In the genomic region with DNA sequence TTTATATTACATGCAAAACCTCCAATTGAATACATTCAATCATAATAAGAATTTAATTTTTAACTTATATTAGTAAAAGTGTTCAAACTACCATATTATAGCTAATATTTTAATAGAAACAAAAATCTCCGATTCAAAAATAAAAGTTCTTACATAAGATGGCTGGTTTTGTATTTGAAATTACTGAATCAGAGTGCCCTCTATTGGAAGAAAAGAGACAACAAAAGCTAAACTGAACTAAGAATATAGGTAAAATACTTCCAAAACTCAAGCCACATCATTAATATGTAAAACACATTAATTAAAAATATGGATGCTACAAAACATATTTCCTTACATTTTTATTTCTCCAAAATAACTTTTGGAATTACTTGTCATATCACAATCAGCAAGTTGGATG, we compare ENCODE assay signal across 1 cellular context.
TF ChIP-seq lines count a peak whose summit lies in the region.

No MANE protein-coding gene starts in this region.

TF ChIP-seq in H1, 55 proteins besides CTCF, POLR2A, EP300 and RAD21:
- TF ChIP-seq, protein P1, sequence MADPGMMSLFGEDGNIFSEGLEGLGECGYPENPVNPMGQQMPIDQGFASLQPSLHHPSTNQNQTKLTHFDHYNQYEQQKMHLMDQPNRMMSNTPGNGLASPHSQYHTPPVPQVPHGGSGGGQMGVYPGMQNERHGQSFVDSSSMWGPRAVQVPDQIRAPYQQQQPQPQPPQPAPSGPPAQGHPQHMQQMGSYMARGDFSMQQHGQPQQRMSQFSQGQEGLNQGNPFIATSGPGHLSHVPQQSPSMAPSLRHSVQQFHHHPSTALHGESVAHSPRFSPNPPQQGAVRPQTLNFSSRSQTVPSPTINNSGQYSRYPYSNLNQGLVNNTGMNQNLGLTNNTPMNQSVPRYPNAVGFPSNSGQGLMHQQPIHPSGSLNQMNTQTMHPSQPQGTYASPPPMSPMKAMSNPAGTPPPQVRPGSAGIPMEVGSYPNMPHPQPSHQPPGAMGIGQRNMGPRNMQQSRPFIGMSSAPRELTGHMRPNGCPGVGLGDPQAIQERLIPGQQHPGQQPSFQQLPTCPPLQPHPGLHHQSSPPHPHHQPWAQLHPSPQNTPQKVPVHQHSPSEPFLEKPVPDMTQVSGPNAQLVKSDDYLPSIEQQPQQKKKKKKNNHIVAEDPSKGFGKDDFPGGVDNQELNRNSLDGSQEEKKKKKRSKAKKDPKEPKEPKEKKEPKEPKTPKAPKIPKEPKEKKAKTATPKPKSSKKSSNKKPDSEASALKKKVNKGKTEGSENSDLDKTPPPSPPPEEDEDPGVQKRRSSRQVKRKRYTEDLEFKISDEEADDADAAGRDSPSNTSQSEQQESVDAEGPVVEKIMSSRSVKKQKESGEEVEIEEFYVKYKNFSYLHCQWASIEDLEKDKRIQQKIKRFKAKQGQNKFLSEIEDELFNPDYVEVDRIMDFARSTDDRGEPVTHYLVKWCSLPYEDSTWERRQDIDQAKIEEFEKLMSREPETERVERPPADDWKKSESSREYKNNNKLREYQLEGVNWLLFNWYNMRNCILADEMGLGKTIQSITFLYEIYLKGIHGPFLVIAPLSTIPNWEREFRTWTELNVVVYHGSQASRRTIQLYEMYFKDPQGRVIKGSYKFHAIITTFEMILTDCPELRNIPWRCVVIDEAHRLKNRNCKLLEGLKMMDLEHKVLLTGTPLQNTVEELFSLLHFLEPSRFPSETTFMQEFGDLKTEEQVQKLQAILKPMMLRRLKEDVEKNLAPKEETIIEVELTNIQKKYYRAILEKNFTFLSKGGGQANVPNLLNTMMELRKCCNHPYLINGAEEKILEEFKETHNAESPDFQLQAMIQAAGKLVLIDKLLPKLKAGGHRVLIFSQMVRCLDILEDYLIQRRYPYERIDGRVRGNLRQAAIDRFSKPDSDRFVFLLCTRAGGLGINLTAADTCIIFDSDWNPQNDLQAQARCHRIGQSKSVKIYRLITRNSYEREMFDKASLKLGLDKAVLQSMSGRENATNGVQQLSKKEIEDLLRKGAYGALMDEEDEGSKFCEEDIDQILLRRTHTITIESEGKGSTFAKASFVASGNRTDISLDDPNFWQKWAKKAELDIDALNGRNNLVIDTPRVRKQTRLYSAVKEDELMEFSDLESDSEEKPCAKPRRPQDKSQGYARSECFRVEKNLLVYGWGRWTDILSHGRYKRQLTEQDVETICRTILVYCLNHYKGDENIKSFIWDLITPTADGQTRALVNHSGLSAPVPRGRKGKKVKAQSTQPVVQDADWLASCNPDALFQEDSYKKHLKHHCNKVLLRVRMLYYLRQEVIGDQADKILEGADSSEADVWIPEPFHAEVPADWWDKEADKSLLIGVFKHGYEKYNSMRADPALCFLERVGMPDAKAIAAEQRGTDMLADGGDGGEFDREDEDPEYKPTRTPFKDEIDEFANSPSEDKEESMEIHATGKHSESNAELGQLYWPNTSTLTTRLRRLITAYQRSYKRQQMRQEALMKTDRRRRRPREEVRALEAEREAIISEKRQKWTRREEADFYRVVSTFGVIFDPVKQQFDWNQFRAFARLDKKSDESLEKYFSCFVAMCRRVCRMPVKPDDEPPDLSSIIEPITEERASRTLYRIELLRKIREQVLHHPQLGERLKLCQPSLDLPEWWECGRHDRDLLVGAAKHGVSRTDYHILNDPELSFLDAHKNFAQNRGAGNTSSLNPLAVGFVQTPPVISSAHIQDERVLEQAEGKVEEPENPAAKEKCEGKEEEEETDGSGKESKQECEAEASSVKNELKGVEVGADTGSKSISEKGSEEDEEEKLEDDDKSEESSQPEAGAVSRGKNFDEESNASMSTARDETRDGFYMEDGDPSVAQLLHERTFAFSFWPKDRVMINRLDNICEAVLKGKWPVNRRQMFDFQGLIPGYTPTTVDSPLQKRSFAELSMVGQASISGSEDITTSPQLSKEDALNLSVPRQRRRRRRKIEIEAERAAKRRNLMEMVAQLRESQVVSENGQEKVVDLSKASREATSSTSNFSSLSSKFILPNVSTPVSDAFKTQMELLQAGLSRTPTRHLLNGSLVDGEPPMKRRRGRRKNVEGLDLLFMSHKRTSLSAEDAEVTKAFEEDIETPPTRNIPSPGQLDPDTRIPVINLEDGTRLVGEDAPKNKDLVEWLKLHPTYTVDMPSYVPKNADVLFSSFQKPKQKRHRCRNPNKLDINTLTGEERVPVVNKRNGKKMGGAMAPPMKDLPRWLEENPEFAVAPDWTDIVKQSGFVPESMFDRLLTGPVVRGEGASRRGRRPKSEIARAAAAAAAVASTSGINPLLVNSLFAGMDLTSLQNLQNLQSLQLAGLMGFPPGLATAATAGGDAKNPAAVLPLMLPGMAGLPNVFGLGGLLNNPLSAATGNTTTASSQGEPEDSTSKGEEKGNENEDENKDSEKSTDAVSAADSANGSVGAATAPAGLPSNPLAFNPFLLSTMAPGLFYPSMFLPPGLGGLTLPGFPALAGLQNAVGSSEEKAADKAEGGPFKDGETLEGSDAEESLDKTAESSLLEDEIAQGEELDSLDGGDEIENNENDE (IDR thresholded peaks at IDR 0.05; ENCODE audit: insufficient replicate concordance, low read length), result no peak
TF ChIP-seq in H1: peak in this region for 0.
